8 cellular contexts compared by ENCODE assay signal in genomic region chr14:50668008-50668851, GRCh38. TPM values are rescaled to one million over a fixed set of nuclear protein-coding genes. Genes with fewer than 3 reads are reported as not detected.
DNase-seq lines count a peak whose midpoint lies in the region; ATAC-seq, FAIRE-seq and TF ChIP-seq lines count a peak whose summit lies in the region.

Gene SAV1, minus strand, starts transcription at chr14:50668306. Its CDS starts 339 bp downstream, at chr14:50667967.

- SMC1A ChIA-PET in GM12878 (lab: Charles Lee; ENCODE audit: uncharacterized antibody, unreplicated experiment): interaction anchor here (1.0 kb wide), 1 partner anchor 19 kb away, joined by 3 read pairs; no protein-coding TSS in a partner anchor

- H3K4me1 ChIP-seq in GM12878 (ENCODE audit: control insufficient read depth, insufficient read depth, low read length) (no peaks in the 10 kb centered on the region), iPS DF 6.9 (ENCODE audit: control insufficient read depth, insufficient read depth, low read length) (peaks cover 4% of the 10 kb centered on the region; the same call in 1 of the 2 replicates), gastrocnemius medialis (peaks cover 27 to 29% of the 10 kb centered on the region in 2 donors)

- no peak for TF ChIP-seq EP300 in GM12878 (IDR thresholded peaks at IDR 0.05; ENCODE audit: borderline replicate concordance in 1 of 2, control insufficient read depth in 1 of 2, low read depth in 2 of 2, low read length in 2 of 2)

- intact Hi-C loops in GM12878 (cut with micrococcal nuclease; ENCODE audit: unreplicated experiment) (loop anchor here (5.0 kb wide), 4 partner anchors 44 to 1046 kb away; partner anchors contain the start of genes MGAT2 and RPL36AL), gastrocnemius medialis (cut with DNase I; ENCODE audit: low total_unique reads) (loop anchor here (1.0 to 5.0 kb wide), 3 partner anchors 105 to 436 kb away; partner anchors contain the start of genes MAP4K5 and SOS2)

- H3K4me3 ChIP-seq in GM12878 (peak within 1 kb of the TSS; percentile 90), iPS DF 6.9 (ENCODE audit: low read length) (peak within 1 kb of the TSS; percentile 66), gastrocnemius medialis (peak within 1 kb of the TSS; percentile 65 to 95 (median 80))

- H3K27ac ChIP-seq in GM12878 (ENCODE audit: control insufficient read depth, insufficient read depth) (peak within 1 kb of the TSS; percentile 30), iPS DF 6.9 (ENCODE audit: low read length) (no peak within 1 kb of the TSS), gastrocnemius medialis (peak within 1 kb of the TSS; percentile 89 to 97 (median 96))

- peak within 1 kb of the TSS; percentile 92 for H2AFZ ChIP-seq in GM12878 (ENCODE audit: control insufficient read depth, low read depth, low read length)

- POLR2A ChIA-PET in GM12878 (lab: Charles Lee): interaction anchor here (1.4 kb wide), 1 partner anchor 9 kb away, joined by 6 read pairs; no protein-coding TSS in a partner anchor

- H3K27me3 ChIP-seq in GM12878 (replicated peaks in 1 of 2; ENCODE audit: control insufficient read depth in 2 of 2, insufficient read depth in 2 of 2, low read length in 1 of 2) (no peaks in the 10 kb centered on the region), iPS DF 6.9 (ENCODE audit: control insufficient read depth, insufficient read depth, low read length) (no peaks in the 10 kb centered on the region), gastrocnemius medialis (no peaks in the 10 kb centered on the region)

- H3K36me3 ChIP-seq in GM12878 (ENCODE audit: control insufficient read depth in 2 of 2, insufficient read depth in 2 of 2, low read length in 1 of 2) (no peaks in the 10 kb centered on the region), iPS DF 6.9 (ENCODE audit: control insufficient read depth, insufficient read depth, low read length) (no peaks in the 10 kb centered on the region), gastrocnemius medialis (peaks cover 0 to 11% of the 10 kb centered on the region in 2 donors)

- peak; percentile 84 for FAIRE-seq in GM12892 (lab: Jason Lieb, UNC)
- no peak for FAIRE-seq in GM12878 (lab: Jason Lieb, UNC)

- peak; percentile 11; the same call in 1 of the 2 replicates for TF ChIP-seq RAD21 in GM12878 (IDR thresholded peaks at IDR 0.05; ENCODE audit: insufficient read depth, low read depth, low read length)

- in situ Hi-C loops in GM12878 (cut with MboI) (no loop called here), gastrocnemius medialis (cut with MboI; ENCODE audit: low sequenced_read_pairs in 4 of 4) (no loop called here)

- WGBS in GM12878 (ENCODE audit: insufficient coverage, insufficient replicate concordance, low lambda C conversion rate, missing lambda C conversion rate): 2% methylated on average over 63 of the region's 92 CpGs
- WGBS in iPS DF 6.9 (ENCODE audit: insufficient coverage, insufficient read length): no CpG with 5 or more reads among the region's 92 CpGs

- H3K9ac ChIP-seq in GM12878 (ENCODE audit: control insufficient read depth, insufficient read depth, low read length): peak within 1 kb of the TSS; percentile 64

- TF ChIP-seq CTCF in GM12878 (IDR thresholded peaks at IDR 0.05 in 2 of 3, conservative IDR thresholded peaks at IDR 0.05 in 1 of 3; ENCODE audit: control insufficient read depth in 2 of 3, extremely low read depth in 1 of 3, insufficient read depth in 1 of 3, low read depth in 3 of 3, low read length in 3 of 3) (no peak), gastrocnemius medialis (IDR thresholded peaks at IDR 0.05 in 4 of 5, conservative IDR thresholded peaks at IDR 0.05 in 1 of 5) (peak in 1 of 5 experiments; percentile 7)

- no peaks in the 10 kb centered on the region for H3K9me3 ChIP-seq in GM12878 (replicated peaks; ENCODE audit: control insufficient read depth, insufficient read depth, low read length)
- no peaks in the 10 kb centered on the region for H3K9me3 ChIP-seq in iPS DF 6.9 (ENCODE audit: control insufficient read depth, insufficient read depth, low read length)
- no peaks in the 10 kb centered on the region for H3K9me3 ChIP-seq in gastrocnemius medialis

- BruUV-seq in GM12878 (replicated peaks; lab: Mats Ljungman, UMichigan): TSS peak; percentile 87

- TF ChIP-seq POLR2A in GM12892 (IDR thresholded peaks at IDR 0.05; ENCODE audit: low read depth, low read length): peak; percentile 97
- peak; percentile 84 for TF ChIP-seq POLR2A in GM12878 (IDR thresholded peaks at IDR 0.05; ENCODE audit: low read depth, low read length)
- peak; percentile 93 to 94 for TF ChIP-seq POLR2A in gastrocnemius medialis (IDR thresholded peaks at IDR 0.05)

- H4K20me1 ChIP-seq in GM12878 (ENCODE audit: control insufficient read depth, insufficient read depth): no peaks in the 10 kb centered on the region

- CTCF ChIA-PET in GM12878 (lab: Yijun Ruan, JAX): interaction anchor here (0.6 to 1.0 kb wide), 3 partner anchors 10 to 46 kb away, joined by 3 to 5 read pairs (median 3); no protein-coding TSS in a partner anchor

- ATAC-seq in HG02678 (IDR thresholded peaks at IDR 0.05; ENCODE audit: unreplicated experiment) (peak; percentile 65), GM12878 (peak; percentile 78), gastrocnemius medialis (peak; percentile 87 to 90)

- DNase-seq in GM12892 (ENCODE audit: insufficient read length): peak; percentile 25
- DNase-seq in NCI-H1694 (lab: John Stamatoyannopoulos, UW): peak; percentile 74
- peak; percentile 74 for DNase-seq in T1000 (lab: John Stamatoyannopoulos, UW)
- no peak for DNase-seq in GM12878 (ENCODE audit: low read depth, low spot score)
- no peak for DNase-seq in iPS DF 6.9 (ENCODE audit: low read depth, low spot score)
- DNase-seq in gastrocnemius medialis: peak; percentile 72 to 82
- DNase-seq in AML-193 (lab: John Stamatoyannopoulos, UW): no peak

- H3K79me2 ChIP-seq in GM12878 (ENCODE audit: control insufficient read depth, insufficient read depth, low read length): peaks cover 43% of the 10 kb centered on the region

- H3K4me2 ChIP-seq in GM12878 (ENCODE audit: control insufficient read depth, insufficient read depth): peak within 1 kb of the TSS; percentile 72

- RAD21 ChIA-PET in GM12878 (lab: Charles Lee; ENCODE audit: unreplicated experiment): interaction anchor here (0.7 kb wide), 1 partner anchor 341 kb away, joined by 3 read pairs; no protein-coding TSS in a partner anchor

TF ChIP-seq in GM12878, 131 proteins besides CTCF, POLR2A, EP300 and RAD21 (continues in another document):
- TF ChIP-seq JUNB (IDR thresholded peaks at IDR 0.05): no peak
- TF ChIP-seq PRDM15 (CRISPR knock-in tag; IDR thresholded peaks at IDR 0.05): no peak
- TF ChIP-seq SMARCA5 (IDR thresholded peaks at IDR 0.05): peak; percentile 22; the same call in 1 of the 2 replicates
- no peak for TF ChIP-seq MYC (IDR thresholded peaks at IDR 0.05; ENCODE audit: insufficient read depth, insufficient read length, insufficient replicate concordance, low read length, severe bottlenecking)
- no peak for TF ChIP-seq HDAC6 (IDR thresholded peaks at IDR 0.05; ENCODE audit: unreplicated experiment)
- TF ChIP-seq NBN (IDR thresholded peaks at IDR 0.05): no peak
- TF ChIP-seq MTA2 (IDR thresholded peaks at IDR 0.05; ENCODE audit: low read depth): no peak
- TF ChIP-seq HDGF (IDR thresholded peaks at IDR 0.05): 0 out of 2 replicates have a peak, but pooled peaks have one; percentile 49

RNA-seq across cellular contexts. Expression of gene SAV1, which starts in this region (rescaled TPM):
- polyA plus RNA-seq in GM12892 (2012; ENCODE audit: missing spikeins): 28.3 TPM
- total RNA-seq in GM12878 (2013; cell fraction: nucleolus; rRNA removed): 42.6 and 46.4 TPM in 2 replicates
- total RNA-seq in GM12878 (2014; rRNA removed) (16.9 and 19.9 TPM in 2 replicates), GM12878 (2014; rRNA removed; fragmentation: Illumina TruSeq; extraction: Trizol) (20.4 and 21.1 TPM in 2 replicates), GM12878 (2021) (21.1 and 24.9 TPM in 2 replicates), gastrocnemius medialis (10 to 100 TPM; 18.3 to 68.7 (median 36.8) TPM)
- polyA plus RNA-seq in GM12878 (2011; ENCODE audit: low read depth): 23.4 TPM
- polyA plus RNA-seq in GM12878 (2011; rRNA removed) (18.5 and 29.3 TPM in 2 replicates), GM12878 (2014; fragmentation: Illumina TruSeq; extraction: Trizol) (22.3 and 33.3 TPM in 2 replicates), GM12878 (2014; fragmentation: Nextera tagmentation; extraction: Ambion mirVana) (10 to 100 TPM; 10.1 to 15.1 TPM), GM12878 (2014; rRNA removed) (17.6 and 20.4 TPM in 2 replicates), GM12878 (2016; fragmentation: Nextera tagmentation; extraction: Ambion mirVana) (10 to 100 TPM; 25.1 to 29.1 TPM)
- polyA plus RNA-seq in GM12878 (2011; cell fraction: cytosol; rRNA removed): 8.8 and 9.7 TPM in 2 replicates
- 4.5 and 6.4 TPM in 2 replicates for polyA plus RNA-seq in GM12878 (2011; cell fraction: nucleus; rRNA removed)
- polyA plus RNA-seq in GM12878 (2012): 16.8 and 20.0 TPM in 2 replicates
- polyA minus RNA-seq in GM12878 (2011; rRNA and poly(A)+ RNA removed): 12.9 and 15.9 TPM in 2 replicates
- polyA minus RNA-seq in GM12878 (2011; cell fraction: cytosol; rRNA and poly(A)+ RNA removed): 6.9 TPM in 2 replicates
- 8.5 and 12.5 TPM in 2 replicates for polyA minus RNA-seq in GM12878 (2011; cell fraction: nucleus; rRNA and poly(A)+ RNA removed)

Comparison
In these comparisons a context has a peak if more than half of its experiments do, and no peak if none do; other contexts are left out.
1. DNase-seq: peak in GM12892 (single experiment), NCI-H1694 (single experiment), T1000 (single experiment) and gastrocnemius medialis (2 of 2); none in GM12878 (single experiment), iPS DF 6.9 (single experiment) and AML-193 (0 of 2).
2. Peak in every context shown above with its lines, with median percentiles within 50 percentile points of each other: POLR2A ChIP-seq, ATAC-seq and H3K4me3 ChIP-seq.